In genomic region chr10:30510932-30511700, GRCh38 we compare ENCODE assay signal across 1 cellular context.
TF ChIP-seq lines count a peak whose summit lies in the region.

No MANE protein-coding gene starts in this region.

TF ChIP-seq in K562, 482 proteins besides CTCF, POLR2A, EP300 and RAD21 (continued from another document):
- no peak for TF ChIP-seq STAG1 (CRISPR knock-in tag; IDR thresholded peaks at IDR 0.05; ENCODE audit: borderline replicate concordance)
- no peak for TF ChIP-seq PURB (CRISPR knock-in tag; IDR thresholded peaks at IDR 0.05; ENCODE audit: low read depth)
- no peak for TF ChIP-seq NONO (IDR thresholded peaks at IDR 0.05; ENCODE audit: low read depth in 2 of 2, low read length in 1 of 2)
- peak; percentile 60; the same call in 1 of the 2 replicates for TF ChIP-seq FOSL1 (tag; conservative IDR thresholded peaks at IDR 0.05)
- TF ChIP-seq E2F8 (IDR thresholded peaks at IDR 0.05; ENCODE audit: low read depth, partially characterized antibody): no peak
- TF ChIP-seq PPARD (CRISPR knock-in tag; IDR thresholded peaks at IDR 0.05): no peak
- TF ChIP-seq MNT (conservative IDR thresholded peaks at IDR 0.05): no peak
- TF ChIP-seq ZNF280B (CRISPR knock-in tag; IDR thresholded peaks at IDR 0.05): no peak
- peak; percentile 8; the same call in 1 of the 2 replicates for TF ChIP-seq SMARCA4 (IDR thresholded peaks at IDR 0.05)
- TF ChIP-seq YBX1 (IDR thresholded peaks at IDR 0.05): no peak
- TF ChIP-seq ATF7 (IDR thresholded peaks at IDR 0.05): 0 out of 2 replicates have a peak, but pooled peaks have one; percentile 2
- no peak for TF ChIP-seq TARDBP (IDR thresholded peaks at IDR 0.05)
- TF ChIP-seq PHTF2 (CRISPR knock-in tag; IDR thresholded peaks at IDR 0.05): no peak
- peak; percentile 21; the same call in 1 of the 2 replicates for TF ChIP-seq TGIF2 (CRISPR knock-in tag; IDR thresholded peaks at IDR 0.05)
- no peak for TF ChIP-seq ID3 (CRISPR knock-in tag; IDR thresholded peaks at IDR 0.05)
- TF ChIP-seq ID3 (tag; IDR thresholded peaks at IDR 0.05): no peak
- 0 out of 2 replicates have a peak, but pooled peaks have one; percentile 6 for TF ChIP-seq SMARCC2 (IDR thresholded peaks at IDR 0.05; ENCODE audit: low read depth)
- TF ChIP-seq USF2 (CRISPR knock-in tag; IDR thresholded peaks at IDR 0.05): no peak
- no peak for TF ChIP-seq CEBPG (CRISPR knock-in tag; IDR thresholded peaks at IDR 0.05)
- no peak for TF ChIP-seq CEBPG (tag; conservative IDR thresholded peaks at IDR 0.05 in 1 of 2, IDR thresholded peaks at IDR 0.05 in 1 of 2)
- TF ChIP-seq PHF21A (IDR thresholded peaks at IDR 0.05; ENCODE audit: borderline replicate concordance, low read depth): no peak
- TF ChIP-seq ZBTB12 (CRISPR knock-in tag; IDR thresholded peaks at IDR 0.05): no peak
- TF ChIP-seq RBBP5 (IDR thresholded peaks at IDR 0.05; ENCODE audit: borderline replicate concordance, insufficient read depth, low read length, poor library complexity, severe bottlenecking): no peak
- TF ChIP-seq SMAD3 (CRISPR knock-in tag; conservative IDR thresholded peaks at IDR 0.05): no peak
- no peak for TF ChIP-seq TAF9B (IDR thresholded peaks at IDR 0.05; ENCODE audit: partially characterized antibody)
